Comparison of ENCODE assay signal across 9 cellular contexts in the genomic region with DNA sequence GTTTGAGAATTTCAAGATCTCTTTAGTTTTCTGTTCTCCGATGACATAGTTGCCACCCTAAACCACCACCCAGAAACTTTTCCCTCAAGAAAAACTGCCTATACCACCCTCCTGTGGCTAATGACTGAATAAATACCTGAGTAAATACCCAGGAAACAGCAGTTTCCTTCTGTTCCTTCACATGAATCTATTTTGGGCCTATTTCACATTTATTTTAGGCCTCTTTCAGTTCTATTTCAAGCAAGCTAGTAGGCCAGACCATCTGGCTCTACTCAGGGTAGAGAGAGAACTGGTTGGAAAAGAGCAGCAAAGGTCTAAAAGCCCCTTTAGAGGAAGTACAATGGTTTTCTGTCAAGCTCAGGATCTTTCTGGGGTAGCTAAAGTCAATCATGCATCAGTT. TPM values are rescaled to one million over a fixed set of nuclear protein-coding genes. Genes with fewer than 3 reads are reported as not detected.
A peak's percentile ranks its signal among the peaks of the same experiment; 100 is the strongest.
DNase-seq lines count a peak whose midpoint lies in the region; ATAC-seq, FAIRE-seq and TF ChIP-seq lines count a peak whose summit lies in the region.
"Had no signal": no experiment of that assay in that cellular context is flagged by ENCODE, and none has a peak within 500 bp of the region (broad histone marks: within the 10 kb centered on the region; RNA-seq: fewer than 3 reads in every experiment).

No MANE protein-coding gene starts in this region.

- POLR2A ChIA-PET in endothelial cell of umbilical vein (lab: Charles Lee), result no interaction called here
- POLR2A ChIA-PET in activated CD4-positive, alpha-beta memory T cell treated with anti-CD3 and anti-CD28 coated beads, Interleukin-2, amount 10 ng/mL, durations not matched to agents 7 days and 5 days (lab: Charles Lee), result interaction anchor here (1.2 kb wide), 1 partner anchor 16 kb away, joined by 3 read pairs; no protein-coding TSS in a partner anchor

- H3K4me3 ChIP-seq in endothelial cell of umbilical vein (replicated peaks in 1 of 3; ENCODE audit: insufficient read depth in 1 of 3, low read depth in 1 of 3, low read length in 3 of 3), result no peak overlapping the region

- ATAC-seq in GM21390 (IDR thresholded peaks at IDR 0.05; ENCODE audit: unreplicated experiment) (peak; percentile 87), HG03354 (IDR thresholded peaks at IDR 0.05; ENCODE audit: poor library complexity, severe bottlenecking, unreplicated experiment) (peak; percentile 80)
- no peak for ATAC-seq in activated T-cell treated with anti-CD3 and anti-CD28 coated beads, Interleukin-2, amount 50 U/mL, for 4 hours

- H3K27ac Mint-ChIP-seq in activated CD4-positive, alpha-beta memory T cell treated with anti-CD3 and anti-CD28 coated beads, Interleukin-2, amount 10 ng/mL, durations not matched to agents 7 days and 5 days, result no peak overlapping the region

- DNase-seq in GM13976 (ENCODE audit: low spot score), result no peak
- peak; percentile 3 for DNase-seq in endothelial cell of umbilical vein (ENCODE audit: low read depth, low spot score)
- DNase-seq in activated T-cell treated with anti-CD3 and anti-CD28 coated beads, Interleukin-2, amount 50 U/mL, for 4 hours, result no peak
- no peak for DNase-seq in activated CD4-positive, alpha-beta memory T cell treated with anti-CD3 and anti-CD28 coated beads, Interleukin-2, amount 10 ng/mL, durations not matched to agents 7 days and 5 days
- no peak for DNase-seq in D341Med (ENCODE audit: low spot score)
- no peak for DNase-seq in NCI-H226

- no peaks in the 10 kb centered on the region for H3K36me3 ChIP-seq in endothelial cell of umbilical vein (ENCODE audit: control insufficient read depth in 2 of 2, extremely low read depth in 1 of 2, insufficient read depth in 2 of 2, low read length in 2 of 2)

- H3K9me1 ChIP-seq in endothelial cell of umbilical vein (replicated peaks; ENCODE audit: control insufficient read depth, extremely low read depth, insufficient read depth, low read length), result no peaks in the 10 kb centered on the region

- no peaks in the 10 kb centered on the region for H3K9me3 Mint-ChIP-seq in activated T-cell treated with anti-CD3 and anti-CD28 coated beads, Interleukin-2, amount 50 U/mL, for 4 hours
- no peaks in the 10 kb centered on the region for H3K9me3 Mint-ChIP-seq in activated CD4-positive, alpha-beta memory T cell treated with anti-CD3 and anti-CD28 coated beads, Interleukin-2, amount 10 ng/mL, durations not matched to agents 7 days and 5 days

- no peak overlapping the region for H3K9ac ChIP-seq in endothelial cell of umbilical vein (replicated peaks; ENCODE audit: extremely low read depth, insufficient read depth, low read length)

- H3K27me3 Mint-ChIP-seq in activated T-cell treated with anti-CD3 and anti-CD28 coated beads, Interleukin-2, amount 50 U/mL, for 4 hours (ENCODE audit: low read depth), result no peaks in the 10 kb centered on the region
- peaks cover 2% of the 10 kb centered on the region for H3K27me3 Mint-ChIP-seq in activated CD4-positive, alpha-beta memory T cell treated with anti-CD3 and anti-CD28 coated beads, Interleukin-2, amount 10 ng/mL, durations not matched to agents 7 days and 5 days

- H3K27me3 ChIP-seq in endothelial cell of umbilical vein (ENCODE audit: control insufficient read depth in 2 of 2, insufficient read depth in 2 of 2, low read length in 2 of 2), result no peaks in the 10 kb centered on the region

- H3K27ac ChIP-seq in endothelial cell of umbilical vein (ENCODE audit: insufficient read depth, low read depth, low read length), result no peak overlapping the region

- no peak overlapping the region for H3K4me2 ChIP-seq in endothelial cell of umbilical vein (ENCODE audit: insufficient read depth, low read length)

- TF ChIP-seq CTCF in GM13976 (IDR thresholded peaks at IDR 0.05; ENCODE audit: borderline replicate concordance, control extremely low read depth, extremely low read depth, insufficient read depth, missing control alignments), result peak; percentile 12
- no peak for TF ChIP-seq CTCF in endothelial cell of umbilical vein (IDR thresholded peaks at IDR 0.05; ENCODE audit: extremely low read depth in 1 of 2, insufficient read depth in 1 of 2, low read depth in 1 of 2, low read length in 2 of 2)

- H3K4me1 Mint-ChIP-seq in activated T-cell treated with anti-CD3 and anti-CD28 coated beads, Interleukin-2, amount 50 U/mL, for 4 hours (ENCODE audit: low read depth), result peaks cover 5% of the 10 kb centered on the region
- H3K4me1 Mint-ChIP-seq in activated CD4-positive, alpha-beta memory T cell treated with anti-CD3 and anti-CD28 coated beads, Interleukin-2, amount 10 ng/mL, durations not matched to agents 7 days and 5 days, result peaks cover 13% of the 10 kb centered on the region

- FAIRE-seq in endothelial cell of umbilical vein (lab: Jason Lieb, UNC), result no peak
- FAIRE-seq: RCC 7860 had no signal

- TF ChIP-seq POLR2A in endothelial cell of umbilical vein (IDR thresholded peaks at IDR 0.05; ENCODE audit: low read depth, low read length), result no peak

- in situ Hi-C loops in GM13976 (cut with MboI; ENCODE audit: low sequenced_read_pairs, unreplicated experiment), result no loop called here

- dilution Hi-C loops in endothelial cell of umbilical vein (cut with MboI; ENCODE audit: extremely low pct_ligation_motif_present, low sequenced_read_pairs), result no loop called here

- no peaks in the 10 kb centered on the region for H4K20me1 ChIP-seq in endothelial cell of umbilical vein (replicated peaks; ENCODE audit: control insufficient read depth, extremely low read depth, insufficient read depth, low read length)

- H3K36me3 Mint-ChIP-seq in activated T-cell treated with anti-CD3 and anti-CD28 coated beads, Interleukin-2, amount 50 U/mL, for 4 hours (ENCODE audit: insufficient read depth), result no peaks in the 10 kb centered on the region
- H3K36me3 Mint-ChIP-seq in activated CD4-positive, alpha-beta memory T cell treated with anti-CD3 and anti-CD28 coated beads, Interleukin-2, amount 10 ng/mL, durations not matched to agents 7 days and 5 days (ENCODE audit: low read depth), result no peaks in the 10 kb centered on the region

- CTCF ChIA-PET in endothelial cell of umbilical vein (lab: Charles Lee), result interaction anchor here (1.4 to 1.5 kb wide), 2 partner anchors 11 to 16 kb away, joined by 3 to 4 read pairs; no protein-coding TSS in a partner anchor
- CTCF ChIA-PET in activated CD4-positive, alpha-beta memory T cell treated with anti-CD3 and anti-CD28 coated beads, Interleukin-2, amount 10 ng/mL, durations not matched to agents 7 days and 5 days (lab: Charles Lee), result interaction anchor here (1.5 kb wide), 1 partner anchor 15 kb away, joined by 5 read pairs; no protein-coding TSS in a partner anchor

- H3K4me1 ChIP-seq in endothelial cell of umbilical vein (ENCODE audit: control insufficient read depth, extremely low read depth, insufficient read depth, low read length), result peaks cover 4% of the 10 kb centered on the region

- intact Hi-C loops in endothelial cell of umbilical vein (cut with micrococcal nuclease), result loop anchor here (10.0 kb wide), 1 partner anchor 47 kb away; no protein-coding TSS in a partner anchor

- no TSS peak for BruUV-seq in endothelial cell of umbilical vein (replicated peaks; lab: Mats Ljungman, UMichigan)

- H3K4me3 Mint-ChIP-seq in activated T-cell treated with anti-CD3 and anti-CD28 coated beads, Interleukin-2, amount 50 U/mL, for 4 hours, result no peak overlapping the region
- H3K4me3 Mint-ChIP-seq in activated CD4-positive, alpha-beta memory T cell treated with anti-CD3 and anti-CD28 coated beads, Interleukin-2, amount 10 ng/mL, durations not matched to agents 7 days and 5 days, result no peak overlapping the region

- H3K9me3 ChIP-seq in endothelial cell of umbilical vein (replicated peaks; ENCODE audit: control insufficient read depth, insufficient read depth, low read length), result no peaks in the 10 kb centered on the region

- no peak overlapping the region for H2AFZ ChIP-seq in endothelial cell of umbilical vein (ENCODE audit: low read depth, low read length)

- H3K79me2 ChIP-seq in endothelial cell of umbilical vein (ENCODE audit: control insufficient read depth, insufficient read depth, low read length), result no peaks in the 10 kb centered on the region

TF ChIP-seq in endothelial cell of umbilical vein, 7 proteins besides CTCF, POLR2A, EP300 and RAD21:
- no peak for TF ChIP-seq GATA2 (IDR thresholded peaks at IDR 0.05; ENCODE audit: insufficient read depth, insufficient read length, low read depth, low read length)
- no peak for TF ChIP-seq POLR2AphosphoS5 (IDR thresholded peaks at IDR 0.05; ENCODE audit: insufficient read depth, low read depth, low read length)
- TF ChIP-seq JUN (IDR thresholded peaks at IDR 0.05; ENCODE audit: borderline replicate concordance, insufficient read depth, insufficient read length, low read depth), result no peak
- TF ChIP-seq MYC (IDR thresholded peaks at IDR 0.05; ENCODE audit: low read depth, low read length), result no peak
- no peak for TF ChIP-seq EZH2 (IDR thresholded peaks at IDR 0.05; ENCODE audit: borderline replicate concordance, low read depth, low read length, severe bottlenecking)
- TF ChIP-seq, protein P1, sequence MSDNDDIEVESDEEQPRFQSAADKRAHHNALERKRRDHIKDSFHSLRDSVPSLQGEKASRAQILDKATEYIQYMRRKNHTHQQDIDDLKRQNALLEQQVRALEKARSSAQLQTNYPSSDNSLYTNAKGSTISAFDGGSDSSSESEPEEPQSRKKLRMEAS (IDR thresholded peaks at IDR 0.05; ENCODE audit: insufficient read depth, insufficient read length), result no peak
- no peak for TF ChIP-seq FOS (IDR thresholded peaks at IDR 0.05; ENCODE audit: borderline replicate concordance, insufficient read depth, low read length)

RNA-seq across cellular contexts. Expression of a gene that starts 23.4 kb away (rescaled TPM):
- 12.9 and 14.9 TPM in 2 replicates for total RNA-seq in endothelial cell of umbilical vein
- polyA plus RNA-seq in endothelial cell of umbilical vein, result 5.6 and 6.5 TPM in 2 replicates
- 6.1 and 6.7 TPM in 2 replicates for polyA plus RNA-seq in endothelial cell of umbilical vein (2011; cell fraction: cytosol; rRNA removed)
- 21.1 and 22.5 TPM in 2 replicates for polyA plus RNA-seq in endothelial cell of umbilical vein (2011; cell fraction: nucleus; rRNA removed)
- 5.8 and 6.8 TPM in 2 replicates for polyA plus RNA-seq in endothelial cell of umbilical vein (2012)
- 20.8 and 26.6 TPM in 2 replicates for polyA minus RNA-seq in endothelial cell of umbilical vein
- not detected for polyA minus RNA-seq in endothelial cell of umbilical vein (2011; cell fraction: cytosol; rRNA and poly(A)+ RNA removed)
- 28.6 and 32.4 TPM in 2 replicates for polyA minus RNA-seq in endothelial cell of umbilical vein (2011; cell fraction: nucleus; rRNA and poly(A)+ RNA removed)
- total RNA-seq in activated T-cell treated with anti-CD3 and anti-CD28 coated beads, Interleukin-2, amount 50 U/mL, for 4 hours, result 1 to 10 TPM; 7.8 to 9.6 (median 9.5) TPM
- 10 to 100 TPM; 21.9 to 23.9 TPM for total RNA-seq in activated CD4-positive, alpha-beta memory T cell treated with anti-CD3 and anti-CD28 coated beads, Interleukin-2, amount 10 ng/mL, durations not matched to agents 7 days and 5 days

Comparison
In these comparisons a context has a peak if more than half of its experiments do, and no peak if none do; other contexts are left out.
1. ATAC-seq: peak in GM21390 (single experiment) and HG03354 (single experiment); none in activated T-cell treated with anti-CD3 and anti-CD28 coated beads, Interleukin-2, amount 50 U/mL, for 4 hours (0 of 2).